ENCODE assay signal across 34 cellular contexts in genomic region chr7:141468341-141468740, GRCh38.
"Had no signal": no experiment of that assay in that cellular context is flagged by ENCODE, and none has a peak within 500 bp of the region (broad histone marks: within the 10 kb centered on the region; RNA-seq: fewer than 3 reads in every experiment).

No MANE protein-coding gene starts in this region.

- H3K36me3 ChIP-seq: MG63 had no signal

- DNase-seq: Kasumi-1, MG63, MM.1S, MV-4-11, NCI-H1048, NCI-H1092, NCI-H1092 treated with DMSO at 0.1 percent for 48 hours, NCI-H1105, NCI-H1105 treated with DMSO at 0.1 percent for 48 hours, NCI-H1417, NCI-H1417 treated with DMSO at 0.1 percent for 48 hours, NCI-H1436, NCI-H1436 treated with DMSO at 0.1 percent for 48 hours, NCI-H1694, NCI-H1694 treated with DMSO at 0.1 percent for 48 hours, NCI-H187, NCI-H187 treated with DMSO at 0.1 percent for 48 hours, NCI-H1930, NCI-H2029, NCI-H2029 treated with DMSO at 0.1 percent for 48 hours, NCI-H2081, NCI-H2081 treated with DMSO at 0.1 percent for 48 hours, NCI-H2107, NCI-H2171, NCI-H2171 treated with DMSO at 0.1 percent for 48 hours, NCI-H2227 treated with DMSO at 0.1 percent for 48 hours, NCI-H226, NCI-H345, NCI-H446, NCI-H446 treated with DMSO at 0.1 percent for 48 hours, NCI-H510A, NCI-H510A treated with DMSO at 0.1 percent for 48 hours, NCI-H524, NCI-H524 treated with DMSO at 0.1 percent for 48 hours had no signal

- H3K9me3 ChIP-seq: MG63 had no signal

- H3K4me3 ChIP-seq: MG63 had no signal

- H3K27me3 ChIP-seq: MG63 had no signal
